8 cellular contexts compared by ENCODE assay signal in the genomic region with DNA sequence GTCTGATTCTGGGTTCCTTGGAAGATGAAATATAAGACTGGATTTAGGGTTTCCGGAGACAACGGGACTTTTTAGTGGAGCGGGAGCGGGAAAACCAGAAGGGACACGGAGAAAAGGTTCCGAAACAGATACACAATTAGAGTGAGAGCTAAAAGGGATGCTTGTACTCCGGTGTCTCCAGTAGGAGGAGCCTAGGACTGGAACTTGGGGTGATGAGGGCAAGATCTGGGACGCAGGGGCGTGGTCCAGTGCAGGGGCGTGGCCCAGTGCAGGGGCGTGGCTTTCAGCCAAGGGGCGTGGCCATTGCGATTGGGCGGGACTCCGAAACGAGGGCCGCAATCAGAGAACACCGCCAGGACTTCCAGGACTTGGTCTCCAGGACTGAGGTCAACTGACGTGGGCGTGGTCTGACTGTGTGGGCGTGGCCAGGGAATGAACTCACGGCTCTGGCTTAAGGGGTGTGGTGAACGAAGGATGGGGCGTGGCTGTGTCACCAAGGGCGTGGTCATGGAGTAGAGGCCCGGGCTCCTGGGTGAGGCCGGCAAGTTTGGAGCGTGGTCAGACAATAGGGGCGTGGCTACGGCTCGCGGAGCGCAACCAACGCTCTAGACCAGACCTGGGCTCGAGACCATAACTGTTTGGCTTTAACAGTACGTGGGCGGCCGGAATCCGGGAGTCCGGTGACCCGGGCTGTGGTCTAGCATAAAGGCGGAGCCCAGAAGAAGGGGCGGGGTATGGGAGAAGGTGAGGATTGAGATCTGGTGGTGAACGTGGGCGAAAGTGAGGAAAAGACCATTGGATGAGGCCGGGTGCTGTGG. TPM values are rescaled to one million over a fixed set of nuclear protein-coding genes. Genes with fewer than 3 reads are reported as not detected.
DNase-seq lines count a peak whose midpoint lies in the region; ATAC-seq and TF ChIP-seq lines count a peak whose summit lies in the region.

A gene (plus strand): TSS at position 613 of the 818 bp plus-strand sequence. CDS start 122 bp downstream, at position 735.

- H3K4me3 ChIP-seq in HUES6 (ENCODE audit: low read depth, low read length): peak within 1 kb of the TSS; percentile 97
- peak within 1 kb of the TSS; percentile 85 for H3K4me3 ChIP-seq in left ventricle myocardium inferior
- H3K4me3 ChIP-seq in prostate gland: peak within 1 kb of the TSS; percentile 66
- H3K4me3 ChIP-seq in upper lobe of right lung: peak within 1 kb of the TSS; percentile 76

- 2% methylated on average over 46 of the region's 46 CpGs for WGBS in prostate gland

- intact Hi-C loops in left ventricle myocardium inferior (cut with micrococcal nuclease) (no loop called here), prostate gland (cut with DNase I) (no loop called here), upper lobe of right lung (cut with DNase I) (no loop called here)

- H3K27me3 ChIP-seq in HUES6 (ENCODE audit: control insufficient read depth, insufficient read depth, low read length): no peaks in the 10 kb centered on the region
- no peaks in the 10 kb centered on the region for H3K27me3 ChIP-seq in left ventricle myocardium inferior (ENCODE audit: low read depth)
- H3K27me3 ChIP-seq in prostate gland (replicated peaks; ENCODE audit: insufficient read depth): no peaks in the 10 kb centered on the region
- no peaks in the 10 kb centered on the region for H3K27me3 ChIP-seq in upper lobe of right lung

- no peak within 1 kb of the TSS for H3K27ac ChIP-seq in HUES6 (ENCODE audit: low read depth, low read length)
- H3K27ac ChIP-seq in left ventricle myocardium inferior (replicated peaks): peak within 1 kb of the TSS; percentile 96
- peak within 1 kb of the TSS; percentile 88 to 90 for H3K27ac ChIP-seq in prostate gland
- H3K27ac ChIP-seq in upper lobe of right lung: peak within 1 kb of the TSS; percentile 88

- peak; percentile 79 for TF ChIP-seq POLR2A in prostate gland (IDR thresholded peaks at IDR 0.05)

- H3K9me3 ChIP-seq in HUES6 (ENCODE audit: control insufficient read depth, insufficient read depth, low read depth, low read length): no peaks in the 10 kb centered on the region
- peaks cover 4% of the 10 kb centered on the region for H3K9me3 ChIP-seq in left ventricle myocardium inferior (replicated peaks)
- no peaks in the 10 kb centered on the region for H3K9me3 ChIP-seq in prostate gland
- peaks cover 2% of the 10 kb centered on the region for H3K9me3 ChIP-seq in upper lobe of right lung

- peak; percentile 95 for ATAC-seq in upper lobe of right lung
- ATAC-seq in GM19324 (IDR thresholded peaks at IDR 0.05; ENCODE audit: low FRiP score, unreplicated experiment): no peak

- peaks cover 12% of the 10 kb centered on the region for H3K36me3 ChIP-seq in HUES6 (ENCODE audit: control insufficient read depth, insufficient read depth, low read length)
- peaks cover 13% of the 10 kb centered on the region for H3K36me3 ChIP-seq in left ventricle myocardium inferior
- no peaks in the 10 kb centered on the region for H3K36me3 ChIP-seq in prostate gland
- H3K36me3 ChIP-seq in upper lobe of right lung: peaks cover 10% of the 10 kb centered on the region

- in situ Hi-C loops in GM13977 (cut with MboI; ENCODE audit: low pct_unique_long_range_greater_than_20kb, low sequenced_read_pairs, unreplicated experiment): no loop called here

- peaks cover 12% of the 10 kb centered on the region; the same call in 1 of the 2 replicates for H3K4me1 ChIP-seq in HUES6 (ENCODE audit: control insufficient read depth, insufficient read depth, low read length)
- peaks cover 26% of the 10 kb centered on the region for H3K4me1 ChIP-seq in left ventricle myocardium inferior
- no peaks in the 10 kb centered on the region for H3K4me1 ChIP-seq in prostate gland (replicated peaks)
- H3K4me1 ChIP-seq in upper lobe of right lung: peaks cover 7% of the 10 kb centered on the region

- peak within 1 kb of the TSS; percentile 47 for H3K9ac ChIP-seq in HUES6 (ENCODE audit: low read length)

- TF ChIP-seq CTCF in GM13977 (IDR thresholded peaks at IDR 0.05; ENCODE audit: extremely low read depth, insufficient read depth, missing control alignments) (no peak), left ventricle myocardium inferior (IDR thresholded peaks at IDR 0.05; ENCODE audit: borderline replicate concordance) (peak; percentile 32), prostate gland (IDR thresholded peaks at IDR 0.05) (peak in 2 of 4 experiments; percentile 31), upper lobe of right lung (IDR thresholded peaks at IDR 0.05) (peak; percentile 21)

- DNase-seq in GM13977 (ENCODE audit: low spot score) (peak; percentile 92), SW480 (ENCODE audit: low spot score) (peak; percentile 99), amniotic epithelial cell (ENCODE audit: low read depth) (peak; percentile 99), left ventricle myocardium inferior (peak; percentile 99), prostate gland (ENCODE audit: low spot score) (peak; percentile 92), upper lobe of right lung (peak; percentile 99)

RNA-seq across cellular contexts. Expression of the gene that starts here (rescaled TPM):
- not detected for total RNA-seq in left ventricle myocardium inferior
- total RNA-seq in prostate gland: 10 to 100 TPM in 1 of 2 donors, 1 to 10 TPM in 1; 1.0 to 17.8 TPM
- not detected for total RNA-seq in upper lobe of right lung

Comparison
In these comparisons a context has a peak if more than half of its experiments do, and no peak if none do; other contexts are left out.
1. Peak in DNase-seq, H3K4me3 ChIP-seq and H3K27ac ChIP-seq in left ventricle myocardium inferior; RNA of the gene not detected or under 1 TPM.
2. Peak in DNase-seq, ATAC-seq, H3K4me3 ChIP-seq and H3K27ac ChIP-seq in upper lobe of right lung; RNA of the gene not detected or under 1 TPM.